Comparison of ENCODE assay signal across 8 cellular contexts in the genomic region with DNA sequence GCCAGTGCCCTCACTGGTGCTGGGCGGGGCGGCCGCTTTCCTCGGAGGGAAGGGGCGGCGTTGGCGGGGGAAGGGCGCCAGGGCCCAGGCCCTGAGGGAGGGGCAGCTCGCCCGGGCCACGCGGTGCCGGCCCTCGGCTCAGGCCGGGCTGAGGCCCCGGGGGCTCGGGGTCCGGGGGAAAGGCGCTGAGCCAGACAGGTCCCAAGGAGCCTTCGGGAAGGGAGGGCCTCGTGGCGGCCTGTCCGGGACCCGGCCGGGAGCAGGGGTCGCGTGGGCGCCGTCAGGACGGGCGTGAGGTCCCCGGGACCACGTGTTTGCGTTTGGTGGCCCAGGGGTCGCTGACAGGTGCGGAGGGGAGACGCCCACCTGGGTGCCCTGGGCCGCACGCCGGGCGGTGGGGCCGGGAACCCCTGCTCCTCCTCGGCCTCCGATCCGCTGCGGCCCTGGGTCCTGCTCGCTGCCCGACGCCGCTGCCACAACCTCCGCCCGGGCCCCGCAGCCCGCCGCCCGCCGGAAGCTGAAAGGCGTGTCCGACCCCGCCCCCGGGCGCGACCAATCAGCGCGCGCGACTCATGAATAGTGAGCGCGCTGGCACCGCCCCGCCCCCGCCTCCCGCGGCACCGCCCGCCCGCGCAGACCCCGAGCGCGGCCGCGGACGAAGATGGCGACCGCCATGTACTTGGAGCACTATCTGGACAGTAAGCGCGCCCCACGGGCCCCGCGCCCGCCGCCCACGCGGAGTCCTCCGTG. TPM values are rescaled to one million over a fixed set of nuclear protein-coding genes. Genes with fewer than 3 reads are reported as not detected.
DNase-seq lines count a peak whose midpoint lies in the region; ATAC-seq and TF ChIP-seq lines count a peak whose summit lies in the region.

A gene (plus strand): TSS at position 635 of the 750 bp plus-strand sequence. CDS start 27 bp downstream, at position 662.

- H3K27ac ChIP-seq in Peyer's patch (peak within 1 kb of the TSS; percentile 90 to 99 (median 94)), muscle layer of duodenum (ENCODE audit: low read length) (no peak within 1 kb of the TSS)

- peaks cover 0 to 22% (median 11%) of the 10 kb centered on the region in 4 donors for H3K4me1 ChIP-seq in Peyer's patch
- H3K4me1 ChIP-seq in muscle layer of duodenum (ENCODE audit: control insufficient read depth in 1 of 2, insufficient read depth in 2 of 2, low read length in 2 of 2) = peaks cover 0 to 18% of the 10 kb centered on the region in 2 donors

- no peaks in the 10 kb centered on the region for H3K9me3 Mint-ChIP-seq in activated T-cell treated with anti-CD3 and anti-CD28 coated beads, Interleukin-2, amount 50 U/mL, for 4 hours

- H3K27me3 Mint-ChIP-seq in activated T-cell treated with anti-CD3 and anti-CD28 coated beads, Interleukin-2, amount 50 U/mL, for 4 hours (ENCODE audit: low read depth) = no peaks in the 10 kb centered on the region

- H3K4me3 ChIP-seq in Peyer's patch (peak within 1 kb of the TSS; percentile 65 to 97 (median 86)), muscle layer of duodenum (ENCODE audit: low read depth in 1 of 2, low read length in 2 of 2) (peak within 1 kb of the TSS; percentile 66 to 84)

- peaks cover 22% of the 10 kb centered on the region for H3K4me1 Mint-ChIP-seq in activated T-cell treated with anti-CD3 and anti-CD28 coated beads, Interleukin-2, amount 50 U/mL, for 4 hours (ENCODE audit: low read depth)

- TF ChIP-seq CTCF in Peyer's patch (IDR thresholded peaks at IDR 0.05) = peak in 2 of 6 experiments; percentile 33 to 49

- TF ChIP-seq POLR2A in Peyer's patch (IDR thresholded peaks at IDR 0.05) = peak; percentile 61 to 78

- ATAC-seq in GM21723 (IDR thresholded peaks at IDR 0.05; ENCODE audit: unreplicated experiment) = peak; percentile 60
- ATAC-seq in activated T-cell treated with anti-CD3 and anti-CD28 coated beads, Interleukin-2, amount 50 U/mL, for 4 hours = peak; percentile 71
- peak; percentile 85 for ATAC-seq in esophagus mucosa

- peak within 1 kb of the TSS; percentile 86 for H3K4me3 Mint-ChIP-seq in activated T-cell treated with anti-CD3 and anti-CD28 coated beads, Interleukin-2, amount 50 U/mL, for 4 hours

- H3K9me3 ChIP-seq in Peyer's patch = no peaks in the 10 kb centered on the region
- H3K9me3 ChIP-seq in muscle layer of duodenum (ENCODE audit: control insufficient read depth in 1 of 2, low read length in 2 of 2) = no peaks in the 10 kb centered on the region

- H3K27me3 ChIP-seq in Peyer's patch (no peaks in the 10 kb centered on the region), muscle layer of duodenum (ENCODE audit: low read depth, low read length) (no peaks in the 10 kb centered on the region)

- H3K36me3 Mint-ChIP-seq in activated T-cell treated with anti-CD3 and anti-CD28 coated beads, Interleukin-2, amount 50 U/mL, for 4 hours (ENCODE audit: insufficient read depth) = peaks cover 10% of the 10 kb centered on the region

- in situ Hi-C loops in KBM-7 (cut with MboI; ENCODE audit: low pct_unique_long_range_greater_than_20kb, low sequenced_read_pairs) = no loop called here

- H3K36me3 ChIP-seq in Peyer's patch (peaks cover 0 to 13% (median 0%) of the 10 kb centered on the region in 3 donors), muscle layer of duodenum (ENCODE audit: control insufficient read depth in 1 of 2, insufficient read depth in 2 of 2, low read length in 2 of 2) (peaks cover 5 to 11% of the 10 kb centered on the region in 2 donors)

- DNase-seq in DMS53 (lab: John Stamatoyannopoulos, UW) (peak; percentile 95), KBM-7 (peak; percentile 90), Peyer's patch (peak; percentile 97 to 99 (median 98))
- peak; percentile 96 for DNase-seq in activated T-cell treated with anti-CD3 and anti-CD28 coated beads, Interleukin-2, amount 50 U/mL, for 4 hours
- peak; percentile 93 for DNase-seq in stimulated activated CD8-positive, alpha-beta memory T cell treated with anti-CD3 and anti-CD28 coated beads, Interleukin-7, amount 100 ng/mL, for 24 hours (ENCODE audit: low read depth)

RNA-seq across cellular contexts. Expression of the gene that starts here (rescaled TPM):
- 100 to 1,000 TPM in 1 of 4 donors, 10 to 100 TPM in 3; 33.1 to 105 (median 73.5) TPM for total RNA-seq in Peyer's patch
- 10 to 100 TPM; 49.2 to 53.5 (median 51.8) TPM for total RNA-seq in activated T-cell treated with anti-CD3 and anti-CD28 coated beads, Interleukin-2, amount 50 U/mL, for 4 hours
- 16.5 TPM for total RNA-seq in esophagus mucosa
